Comparison of ENCODE assay signal across 7 cellular contexts in genomic region chr2:176997074-176997791, GRCh38.
DNase-seq lines count a peak whose midpoint lies in the region; ATAC-seq and TF ChIP-seq lines count a peak whose summit lies in the region.

No MANE protein-coding gene starts in this region.

- 59% methylated on average over 5 of the region's 5 CpGs for WGBS in liver

- H3K4me1 ChIP-seq in liver (ENCODE audit: control insufficient read depth in 4 of 4, insufficient read depth in 4 of 4, low read length in 3 of 4): no peaks in the 10 kb centered on the region

- H3K9me3 ChIP-seq in liver (ENCODE audit: control insufficient read depth in 4 of 4, low read length in 3 of 4): no peaks in the 10 kb centered on the region

- TF ChIP-seq CTCF in liver (IDR thresholded peaks at IDR 0.05; ENCODE audit: low read depth, low read length, missing input control): no peak

- ATAC-seq in GM18520 (IDR thresholded peaks at IDR 0.05; ENCODE audit: unreplicated experiment): peak; percentile 39
- ATAC-seq in HG02798 (IDR thresholded peaks at IDR 0.05; ENCODE audit: poor library complexity, unreplicated experiment): peak; percentile 63
- no peak for ATAC-seq in GM18519 (IDR thresholded peaks at IDR 0.05; ENCODE audit: low FRiP score, unreplicated experiment)

- no peaks in the 10 kb centered on the region for H3K27me3 ChIP-seq in liver (ENCODE audit: control insufficient read depth in 4 of 4, insufficient read depth in 4 of 4, low read length in 3 of 4)

- no peak overlapping the region for H3K4me3 ChIP-seq in liver (ENCODE audit: low read depth in 1 of 3, low read length in 3 of 3)

- peak; percentile 90 for DNase-seq in SW480 (ENCODE audit: low spot score)
- no peak for DNase-seq in HUDEP-2 (lab: John Stamatoyannopoulos, UW; ENCODE audit: unreplicated experiment in 76 of 76)
- no peak for DNase-seq in D341Med (ENCODE audit: low spot score)

- no peak for TF ChIP-seq RAD21 in liver (IDR thresholded peaks at IDR 0.05)

- H3K9ac ChIP-seq in liver (ENCODE audit: low read depth in 1 of 2, low read length in 2 of 2): no peak overlapping the region

- no peaks in the 10 kb centered on the region for H3K36me3 ChIP-seq in liver (ENCODE audit: control insufficient read depth in 4 of 4, insufficient read depth in 3 of 4, low read depth in 1 of 4, low read length in 3 of 4)

- no peak overlapping the region for H3K27ac ChIP-seq in liver (ENCODE audit: low read depth in 1 of 2, low read length in 2 of 2)

TF ChIP-seq in liver, 16 proteins besides CTCF, POLR2A, EP300 and RAD21:
- TF ChIP-seq FOXA1 (IDR thresholded peaks at IDR 0.05): no peak
- TF ChIP-seq EGR1 (IDR thresholded peaks at IDR 0.05; ENCODE audit: low read depth in 2 of 2): no peak
- TF ChIP-seq ATF3 (IDR thresholded peaks at IDR 0.05): peak; percentile 84
- no peak for TF ChIP-seq ZBTB33 (IDR thresholded peaks at IDR 0.05)
- TF ChIP-seq NR2F2 (IDR thresholded peaks at IDR 0.05): no peak
- no peak for TF ChIP-seq RXRA (IDR thresholded peaks at IDR 0.05)
- TF ChIP-seq JUND (IDR thresholded peaks at IDR 0.05): peak; percentile 92 to 94
- no peak for TF ChIP-seq TAF1 (conservative IDR thresholded peaks at IDR 0.05)
- no peak for TF ChIP-seq FOXA2 (IDR thresholded peaks at IDR 0.05)
- no peak for TF ChIP-seq MAX (IDR thresholded peaks at IDR 0.05)
- peak; percentile 26 for TF ChIP-seq HNF4G (IDR thresholded peaks at IDR 0.05)
- peak; percentile 66 for TF ChIP-seq HNF4A (conservative IDR thresholded peaks at IDR 0.05)
- no peak for TF ChIP-seq GABPA (IDR thresholded peaks at IDR 0.05 in 1 of 2, conservative IDR thresholded peaks at IDR 0.05 in 1 of 2)
- peak; percentile 33 for TF ChIP-seq SP1 (IDR thresholded peaks at IDR 0.05)
- TF ChIP-seq YY1 (IDR thresholded peaks at IDR 0.05): no peak
- no peak for TF ChIP-seq REST (IDR thresholded peaks at IDR 0.05)
TF ChIP-seq in liver: peak in this region for 5.
